Comparison of ENCODE assay signal across 7 cellular contexts in the genomic region with DNA sequence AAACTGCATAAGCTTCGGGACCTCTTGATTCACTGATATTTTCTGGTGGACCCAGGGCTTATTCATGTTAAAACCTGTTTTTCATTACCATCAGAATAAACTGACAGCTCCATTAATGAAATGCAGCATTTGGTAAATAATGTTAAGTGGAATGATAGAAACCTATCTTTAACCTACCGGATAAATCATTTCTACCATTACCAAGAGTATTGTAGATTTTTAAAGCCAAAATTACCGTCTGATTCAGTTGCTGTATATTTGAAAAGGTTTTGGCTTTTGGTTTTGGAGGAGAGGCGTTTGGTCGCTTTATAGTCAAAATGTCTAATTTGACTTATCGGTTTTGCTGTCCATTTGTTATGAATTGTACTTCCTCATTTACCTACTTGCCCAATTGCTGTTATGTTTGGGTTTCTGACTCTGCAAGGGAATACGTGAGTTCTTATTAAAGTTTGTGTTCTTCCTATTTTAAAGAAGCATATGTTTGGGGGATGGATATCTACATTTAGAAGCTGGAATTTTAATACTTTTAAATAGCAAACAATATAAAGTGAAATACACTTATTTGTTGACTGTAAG. TPM values are rescaled to one million over a fixed set of nuclear protein-coding genes. Genes with fewer than 3 reads are reported as not detected.
DNase-seq lines count a peak whose midpoint lies in the region; ATAC-seq and TF ChIP-seq lines count a peak whose summit lies in the region.

No MANE protein-coding gene starts in this region.

- H3K9ac ChIP-seq in rectal smooth muscle tissue (ENCODE audit: low read length) = peak overlapping the region; percentile 24

- H3K4me1 ChIP-seq in RWPE2 (ENCODE audit: insufficient read depth, poor library complexity, severe bottlenecking) = peaks cover 7% of the 10 kb centered on the region
- H3K4me1 ChIP-seq in esophagus (ENCODE audit: control insufficient read depth in 2 of 2, insufficient read depth in 2 of 2, low read length in 1 of 2) = no peaks in the 10 kb centered on the region
- peaks cover 7% of the 10 kb centered on the region for H3K4me1 ChIP-seq in rectal smooth muscle tissue (ENCODE audit: control insufficient read depth, insufficient read depth, low read length)

- H3K36me3 ChIP-seq in H7 (replicated peaks; ENCODE audit: control insufficient read depth, insufficient read depth, low read length) (no peaks in the 10 kb centered on the region), RWPE2 (ENCODE audit: low read depth) (peaks cover 13% of the 10 kb centered on the region; the same call in 1 of the 2 replicates), esophagus (ENCODE audit: control insufficient read depth in 2 of 2, insufficient read depth in 2 of 2, low read length in 1 of 2) (peaks cover 0 to 3% of the 10 kb centered on the region in 2 donors), rectal smooth muscle tissue (ENCODE audit: control insufficient read depth, insufficient read depth, low read length) (no peaks in the 10 kb centered on the region)

- H3K27me3 ChIP-seq in H7 (ENCODE audit: control insufficient read depth, insufficient read depth, low read length) (no peaks in the 10 kb centered on the region), RWPE2 (ENCODE audit: insufficient read depth, poor library complexity, severe bottlenecking) (no peaks in the 10 kb centered on the region), esophagus (ENCODE audit: control insufficient read depth in 1 of 2, insufficient read depth in 2 of 2, low read length in 2 of 2) (no peaks in the 10 kb centered on the region), rectal smooth muscle tissue (ENCODE audit: control insufficient read depth, insufficient read depth, low read length) (no peaks in the 10 kb centered on the region)

- peak overlapping the region; percentile 42 for H3K4me3 ChIP-seq in H7 (ENCODE audit: insufficient read depth, low read depth, low read length)
- H3K4me3 ChIP-seq in RWPE2 (ENCODE audit: severe bottlenecking) = peak overlapping the region; percentile 34
- H3K4me3 ChIP-seq in esophagus (ENCODE audit: low read depth in 1 of 2, low read length in 2 of 2) = peak overlapping the region; percentile 51 to 99
- H3K4me3 ChIP-seq in rectal smooth muscle tissue (ENCODE audit: low read length) = peak overlapping the region; percentile 86

- no peak for ATAC-seq in RWPE2 (ENCODE audit: low read depth)
- no peak for ATAC-seq in HG03521 (IDR thresholded peaks at IDR 0.05; ENCODE audit: unreplicated experiment)
- no peak for ATAC-seq in GM18868 (IDR thresholded peaks at IDR 0.05; ENCODE audit: unreplicated experiment)

- peak overlapping the region; percentile 25 for H3K27ac ChIP-seq in RWPE2 (ENCODE audit: poor library complexity, severe bottlenecking)
- peak overlapping the region; percentile 61 to 94 for H3K27ac ChIP-seq in esophagus (ENCODE audit: low read depth in 2 of 2, low read length in 1 of 2)
- H3K27ac ChIP-seq in rectal smooth muscle tissue (ENCODE audit: low read depth, low read length) = peak overlapping the region; percentile 66

- 4 to 8% methylated on average over 7 of the region's 7 CpGs for WGBS in esophagus, 2 donors

- no peak for TF ChIP-seq CTCF in RWPE2 (IDR thresholded peaks at IDR 0.05; ENCODE audit: poor library complexity, severe bottlenecking)

- H3K9me3 ChIP-seq in RWPE2 (ENCODE audit: severe bottlenecking) (no peaks in the 10 kb centered on the region), esophagus (ENCODE audit: control insufficient read depth in 2 of 2, insufficient read depth in 1 of 2, low read depth in 1 of 2, low read length in 1 of 2) (no peaks in the 10 kb centered on the region)

- DNase-seq in H7 (no peak), RWPE2 (ENCODE audit: low spot score) (no peak), DMS53 (lab: John Stamatoyannopoulos, UW) (no peak)

RNA-seq across cellular contexts. Expression of gene CUL3, which starts 1.1 kb away (rescaled TPM):
- total RNA-seq in H7 (2014; rRNA removed; shearing (Covaris generic)) = 46.7 and 60.7 TPM in 2 replicates
- 100 to 1,000 TPM in 1 of 2 donors, 10 to 100 TPM in 1; 74.8 to 159 TPM for polyA plus RNA-seq in esophagus

Comparison
In these comparisons a context has a peak if more than half of its experiments do, and no peak if none do; other contexts are left out.
1. H3K4me3 ChIP-seq: peak in every context shown above with its lines; median percentile 86 in rectal smooth muscle tissue; 75 in esophagus; 42 in H7; 34 in RWPE2.
2. H3K27ac ChIP-seq: peak in every context shown above with its lines; median percentile 78 in esophagus; 66 in rectal smooth muscle tissue; 25 in RWPE2.